2 cellular contexts compared by ENCODE assay signal in genomic region chr19:49652723-49653465, GRCh38.
TF ChIP-seq lines count a peak whose summit lies in the region.

No MANE protein-coding gene starts in this region.

TF ChIP-seq in HEK293, 187 proteins besides CTCF, POLR2A, EP300 and RAD21:
- TF ChIP-seq ZNF157 (tag by site-specific recombination; IDR thresholded peaks at IDR 0.05) (no peak), REST (tag by site-specific recombination; IDR thresholded peaks at IDR 0.05) (0 out of 2 replicates have a peak, but pooled peaks have one; percentile 44)
- TF ChIP-seq, protein P1, sequence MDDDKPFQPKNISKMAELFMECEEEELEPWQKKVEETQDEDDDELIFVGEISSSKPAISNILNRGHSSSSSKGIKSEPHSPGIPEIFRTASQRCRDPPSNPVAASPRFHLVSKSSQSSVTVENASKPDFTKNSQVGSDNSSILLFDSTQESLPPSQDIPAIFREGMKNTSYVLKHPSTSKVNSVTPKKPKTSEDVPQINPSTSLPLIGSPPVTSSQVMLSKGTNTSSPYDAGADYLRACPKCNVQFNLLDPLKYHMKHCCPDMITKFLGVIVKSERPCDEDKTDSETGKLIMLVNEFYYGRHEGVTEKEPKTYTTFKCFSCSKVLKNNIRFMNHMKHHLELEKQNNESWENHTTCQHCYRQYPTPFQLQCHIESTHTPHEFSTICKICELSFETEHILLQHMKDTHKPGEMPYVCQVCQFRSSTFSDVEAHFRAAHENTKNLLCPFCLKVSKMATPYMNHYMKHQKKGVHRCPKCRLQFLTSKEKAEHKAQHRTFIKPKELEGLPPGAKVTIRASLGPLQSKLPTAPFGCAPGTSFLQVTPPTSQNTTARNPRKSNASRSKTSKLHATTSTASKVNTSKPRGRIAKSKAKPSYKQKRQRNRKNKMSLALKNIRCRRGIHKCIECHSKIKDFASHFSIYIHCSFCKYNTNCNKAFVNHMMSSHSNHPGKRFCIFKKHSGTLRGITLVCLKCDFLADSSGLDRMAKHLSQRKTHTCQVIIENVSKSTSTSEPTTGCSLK (tag by site-specific recombination; IDR thresholded peaks at IDR 0.05): no peak

TF ChIP-seq in K562, 482 proteins besides CTCF, POLR2A, EP300 and RAD21:
- TF ChIP-seq CBX5 (IDR thresholded peaks at IDR 0.05; ENCODE audit: borderline replicate concordance, low read depth) (no peak), RBFOX2 (IDR thresholded peaks at IDR 0.05; ENCODE audit: low read depth, low read length) (peak; percentile 46)
